In genomic region chr2:237687666-237688065, GRCh38 we compare ENCODE assay signal across 8 cellular contexts.
A peak's percentile ranks its signal among the peaks of the same experiment; 100 is the strongest.
DNase-seq lines count a peak whose midpoint lies in the region; ATAC-seq and TF ChIP-seq lines count a peak whose summit lies in the region.

No MANE protein-coding gene starts in this region.

- H3K9me3 ChIP-seq in colonic mucosa (no peaks in the 10 kb centered on the region), mucosa of rectum (ENCODE audit: control insufficient read depth in 2 of 2, low read length in 2 of 2) (no peaks in the 10 kb centered on the region)

- H3K4me3 Mint-ChIP-seq in activated CD4-positive, alpha-beta T cell treated with anti-CD3 and anti-CD28 coated beads for 36 hours, result no peak overlapping the region
- H3K4me3 Mint-ChIP-seq in stimulated activated naive CD8-positive, alpha-beta T cell treated with anti-CD3 and anti-CD28 coated beads, Interleukin-15, Interleukin-2, amounts not matched to agents 100 ng/mL and 50 ng/mL, for 24 hours, result peak overlapping the region; percentile 26

- H3K27ac ChIP-seq in colonic mucosa (peak overlapping the region; percentile 69), mucosa of rectum (ENCODE audit: low read depth in 2 of 2, low read length in 2 of 2) (peak overlapping the region; percentile 73 to 77)

- no peaks in the 10 kb centered on the region for H3K27me3 Mint-ChIP-seq in activated CD4-positive, alpha-beta T cell treated with anti-CD3 and anti-CD28 coated beads for 36 hours
- no peaks in the 10 kb centered on the region for H3K27me3 Mint-ChIP-seq in stimulated activated naive CD8-positive, alpha-beta T cell treated with anti-CD3 and anti-CD28 coated beads, Interleukin-15, Interleukin-2, amounts not matched to agents 100 ng/mL and 50 ng/mL, for 24 hours

- CTCF ChIA-PET in activated CD4-positive, alpha-beta T cell treated with anti-CD3 and anti-CD28 coated beads for 36 hours (lab: Charles Lee), result interaction anchor here (0.6 to 2.7 kb wide), 12 partner anchors 9 to 311 kb away, joined by 3 to 25 read pairs (median 4); no protein-coding TSS in a partner anchor

- DNase-seq in HuH-7.5 (ENCODE audit: low spot score), result peak; percentile 40
- peak; percentile 93 for DNase-seq in activated CD4-positive, alpha-beta T cell treated with anti-CD3 and anti-CD28 coated beads for 36 hours
- peak; percentile 85 for DNase-seq in colonic mucosa
- no peak for DNase-seq in cerebellum (ENCODE audit: low spot score)
- DNase-seq in NCI-H1694 (lab: John Stamatoyannopoulos, UW), result no peak

- peak; percentile 57 for ATAC-seq in GM19351 (IDR thresholded peaks at IDR 0.05; ENCODE audit: unreplicated experiment)
- peak; percentile 81 for ATAC-seq in activated CD4-positive, alpha-beta T cell treated with anti-CD3 and anti-CD28 coated beads for 36 hours

- H3K36me3 ChIP-seq in colonic mucosa (no peaks in the 10 kb centered on the region), mucosa of rectum (ENCODE audit: control insufficient read depth in 2 of 2, insufficient read depth in 2 of 2, low read length in 2 of 2) (no peaks in the 10 kb centered on the region)

- H3K4me1 ChIP-seq in colonic mucosa (peaks cover 9% of the 10 kb centered on the region), mucosa of rectum (ENCODE audit: control insufficient read depth in 2 of 2, insufficient read depth in 2 of 2, low read length in 2 of 2) (peaks cover 5 to 41% of the 10 kb centered on the region in 2 donors)

- H3K9ac ChIP-seq in colonic mucosa (ENCODE audit: low read depth in 2 of 2, low read length in 2 of 2) (no peak overlapping the region), mucosa of rectum (ENCODE audit: low read depth in 1 of 2, low read length in 2 of 2) (no peak overlapping the region)

- POLR2A ChIA-PET in activated CD4-positive, alpha-beta T cell treated with anti-CD3 and anti-CD28 coated beads for 36 hours (lab: Charles Lee), result interaction anchor here (0.5 to 3.4 kb wide), 8 partner anchors 10 to 600 kb away, joined by 3 to 32 read pairs (median 5); no protein-coding TSS in a partner anchor

- peaks cover 49% of the 10 kb centered on the region for H3K4me1 Mint-ChIP-seq in activated CD4-positive, alpha-beta T cell treated with anti-CD3 and anti-CD28 coated beads for 36 hours
- H3K4me1 Mint-ChIP-seq in stimulated activated naive CD8-positive, alpha-beta T cell treated with anti-CD3 and anti-CD28 coated beads, Interleukin-15, Interleukin-2, amounts not matched to agents 100 ng/mL and 50 ng/mL, for 24 hours (ENCODE audit: low read depth), result peaks cover 57% of the 10 kb centered on the region

- H3K4me3 ChIP-seq in colonic mucosa (no peak overlapping the region), mucosa of rectum (ENCODE audit: low read length in 2 of 2) (no peak overlapping the region)

- peaks cover 1% of the 10 kb centered on the region for H3K36me3 Mint-ChIP-seq in activated CD4-positive, alpha-beta T cell treated with anti-CD3 and anti-CD28 coated beads for 36 hours (ENCODE audit: low read depth)
- no peaks in the 10 kb centered on the region for H3K36me3 Mint-ChIP-seq in stimulated activated naive CD8-positive, alpha-beta T cell treated with anti-CD3 and anti-CD28 coated beads, Interleukin-15, Interleukin-2, amounts not matched to agents 100 ng/mL and 50 ng/mL, for 24 hours (ENCODE audit: low read depth)

- no peaks in the 10 kb centered on the region for H3K9me3 Mint-ChIP-seq in activated CD4-positive, alpha-beta T cell treated with anti-CD3 and anti-CD28 coated beads for 36 hours (ENCODE audit: low read depth)
- H3K9me3 Mint-ChIP-seq in stimulated activated naive CD8-positive, alpha-beta T cell treated with anti-CD3 and anti-CD28 coated beads, Interleukin-15, Interleukin-2, amounts not matched to agents 100 ng/mL and 50 ng/mL, for 24 hours, result no peaks in the 10 kb centered on the region

- TF ChIP-seq CTCF in colonic mucosa (IDR thresholded peaks at IDR 0.05), result no peak

- H3K27ac Mint-ChIP-seq in activated CD4-positive, alpha-beta T cell treated with anti-CD3 and anti-CD28 coated beads for 36 hours, result peak overlapping the region; percentile 92
- H3K27ac Mint-ChIP-seq in stimulated activated naive CD8-positive, alpha-beta T cell treated with anti-CD3 and anti-CD28 coated beads, Interleukin-15, Interleukin-2, amounts not matched to agents 100 ng/mL and 50 ng/mL, for 24 hours, result peak overlapping the region; percentile 89

- intact Hi-C loops in activated CD4-positive, alpha-beta T cell treated with anti-CD3 and anti-CD28 coated beads for 36 hours (cut with DNase I, micrococcal nuclease), result loop anchor here (1.0 to 2.0 kb wide), 2 partner anchors 14 to 15 kb away; no protein-coding TSS in a partner anchor
- intact Hi-C loops in colonic mucosa (cut with DNase I), result no loop called here

- H3K27me3 ChIP-seq in colonic mucosa (no peaks in the 10 kb centered on the region), mucosa of rectum (ENCODE audit: control insufficient read depth in 2 of 2, insufficient read depth in 2 of 2, low read length in 2 of 2) (no peaks in the 10 kb centered on the region)

Comparison
In these comparisons a context has a peak if more than half of its experiments do, and no peak if none do; other contexts are left out.
1. DNase-seq: peak in HuH-7.5 (single experiment), activated CD4-positive, alpha-beta T cell treated with anti-CD3 and anti-CD28 coated beads for 36 hours (single experiment) and colonic mucosa (single experiment); none in cerebellum (single experiment) and NCI-H1694 (single experiment).